ENCODE assay signal across 24 cellular contexts in the genomic region with DNA sequence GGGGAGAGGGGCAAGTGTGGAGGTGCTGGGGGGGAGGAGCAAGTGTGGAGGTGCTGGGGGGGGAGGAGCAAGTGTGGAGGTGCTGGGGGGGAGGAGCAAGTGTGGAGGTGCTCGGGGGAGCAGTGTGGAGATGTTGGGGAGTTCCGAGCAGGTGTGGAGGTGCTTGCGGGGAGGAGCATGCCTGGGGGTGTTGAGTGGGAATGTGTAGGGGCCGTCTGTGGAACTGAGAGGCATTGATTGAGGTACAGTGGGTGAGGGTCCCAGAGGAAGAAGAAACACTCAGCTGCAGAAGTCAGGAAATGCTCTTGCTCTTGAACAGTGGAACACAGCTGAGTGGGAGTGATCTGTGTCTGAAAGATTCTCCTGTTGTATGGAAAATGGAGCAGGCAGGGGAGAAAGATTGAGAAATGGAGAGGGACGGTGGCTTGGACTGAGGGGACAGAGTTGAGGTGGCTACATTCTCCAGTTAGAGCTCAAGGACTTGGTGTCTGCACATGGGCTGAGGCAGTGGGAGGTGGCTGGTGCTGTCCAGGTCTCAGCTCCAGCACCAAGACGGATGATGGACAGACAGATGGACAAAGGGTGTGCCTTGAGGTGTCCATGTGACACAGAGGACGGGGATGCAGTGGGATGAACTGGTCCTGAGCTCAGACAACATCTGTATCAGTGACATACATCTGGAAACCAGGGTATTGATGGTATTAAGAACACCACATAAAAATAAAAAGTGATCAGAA. TPM values are rescaled to one million over a fixed set of nuclear protein-coding genes. Genes with fewer than 3 reads are reported as not detected.
DNase-seq lines count a peak whose midpoint lies in the region; ATAC-seq, FAIRE-seq and TF ChIP-seq lines count a peak whose summit lies in the region.
"Had no signal": no experiment of that assay in that cellular context is flagged by ENCODE, and none has a peak within 500 bp of the region (broad histone marks: within the 10 kb centered on the region; RNA-seq: fewer than 3 reads in every experiment).

No MANE protein-coding gene starts in this region.

- no peaks in the 10 kb centered on the region for H3K9me1 ChIP-seq in K562 (ENCODE audit: control insufficient read depth, insufficient read depth, low read length)

- H3K27ac ChIP-seq in K562 (ENCODE audit: extremely low read depth, low read depth, low read length) (no peak overlapping the region), parathyroid adenoma (peak overlapping the region; percentile 15), Peyer's patch (no peak overlapping the region)
- H3K27ac ChIP-seq: BLaER1, brain microvascular endothelial cell, epithelial cell of prostate, gastrocnemius medialis, ovary had no signal

- POLR2A ChIA-PET in activated CD4-positive, alpha-beta T cell treated with anti-CD3 and anti-CD28 coated beads for 36 hours (lab: Charles Lee), result no interaction called here
- POLR2A ChIA-PET in T-cell (lab: Charles Lee), result interaction anchor here in 1 of 2 donors (0.6 kb wide), 1 partner anchor 1852 kb away, joined by 3 read pairs; no protein-coding TSS in a partner anchor
- POLR2A ChIA-PET in K562 (lab: Yijun Ruan, JAX), result interaction anchor here (0.6 to 2.8 kb wide), 5 partner anchors 10 to 285 kb away, joined by 4 to 14 read pairs (median 6); no protein-coding TSS in a partner anchor

- H3K4me1 Mint-ChIP-seq in activated CD4-positive, alpha-beta T cell treated with anti-CD3 and anti-CD28 coated beads for 36 hours, result peaks cover 13% of the 10 kb centered on the region
- peaks cover 0 to 2% (median 0%) of the 10 kb centered on the region in 3 donors for H3K4me1 Mint-ChIP-seq in T-cell

- H3K36me3 Mint-ChIP-seq in activated CD4-positive, alpha-beta T cell treated with anti-CD3 and anti-CD28 coated beads for 36 hours (ENCODE audit: low read depth), result peaks cover 19% of the 10 kb centered on the region
- peaks cover 22% of the 10 kb centered on the region for H3K36me3 Mint-ChIP-seq in T-cell

- H3K4me2 ChIP-seq in K562 (ENCODE audit: insufficient read depth, low read length), result no peak overlapping the region
- no peak overlapping the region for H3K4me2 ChIP-seq in parathyroid adenoma (ENCODE audit: low read length)
- H3K4me2 ChIP-seq: BLaER1 had no signal

- no peak for FAIRE-seq in K562 (lab: Jason Lieb, UNC)

- TF ChIP-seq CTCF in K562 (IDR thresholded peaks at IDR 0.05 in 2 of 3, conservative IDR thresholded peaks at IDR 0.05 in 1 of 3; ENCODE audit: insufficient read depth in 2 of 3, low read depth in 1 of 3, low read length in 3 of 3) (no peak), parathyroid adenoma (IDR thresholded peaks at IDR 0.05) (no peak), Peyer's patch (IDR thresholded peaks at IDR 0.05) (no peak)

- WGBS in K562 (ENCODE audit: insufficient coverage, low coverage, missing lambda C conversion rate), result 74% methylated on average over 4 of the region's 7 CpGs

- no peak overlapping the region for H3K9ac ChIP-seq in K562 (ENCODE audit: insufficient read depth in 1 of 2, low read depth in 2 of 2, low read length in 2 of 2)
- H3K9ac ChIP-seq in parathyroid adenoma, result no peak overlapping the region
- H3K9ac ChIP-seq: BLaER1 had no signal

- H3K9me3 Mint-ChIP-seq in activated CD4-positive, alpha-beta T cell treated with anti-CD3 and anti-CD28 coated beads for 36 hours (ENCODE audit: low read depth), result no peaks in the 10 kb centered on the region
- H3K9me3 Mint-ChIP-seq in T-cell, result no peaks in the 10 kb centered on the region

- H3K4me1 ChIP-seq in K562 (replicated peaks in 1 of 2; ENCODE audit: control insufficient read depth in 2 of 2, insufficient read depth in 2 of 2, low read length in 2 of 2) (peaks cover 5 to 10% of the 10 kb centered on the region in 2 experiments; a peak in 4 of 5 replicates), parathyroid adenoma (no peaks in the 10 kb centered on the region), Peyer's patch (no peaks in the 10 kb centered on the region)
- H3K4me1 ChIP-seq: BLaER1, gastrocnemius medialis, HAP-1 had no signal

- no peak for DNase-seq in activated CD4-positive, alpha-beta T cell treated with anti-CD3 and anti-CD28 coated beads for 36 hours
- DNase-seq in activated CD4-positive, alpha-beta T cell treated with anti-CD3 and anti-CD28 coated beads for 4 hours, result no peak
- no peak for DNase-seq in T-cell
- DNase-seq in K562 (ENCODE audit: extremely low read depth in 1 of 4, low spot score in 3 of 4), result no peak
- DNase-seq in GF-D8 (lab: John Stamatoyannopoulos, UW), result no peak
- no peak for DNase-seq in Peyer's patch
- DNase-seq: 8988T; activated CD4-positive, alpha-beta T cell treated with anti-CD3 and anti-CD28 coated beads, Interleukin-2, amount 50 U/mL, for 1 hour; activated gamma-delta T cell treated with Interleukin-2 at 50 U/mL for 16 hours; brain microvascular endothelial cell; gastrocnemius medialis; KBM-7; mucosa of descending colon; MV-4-11; NCI-H524; ovary; SIG-M5; stimulated activated CD4-positive, alpha-beta T cell treated with anti-CD3 and anti-CD28 coated beads, Interleukin-4, amount 100 ng/mL, for 4 hours; stimulated activated CD8-positive, alpha-beta memory T cell treated with anti-CD3 and anti-CD28 coated beads, Interleukin-4, amount 100 ng/mL, for 48 hours had no signal

- ATAC-seq in activated CD4-positive, alpha-beta T cell treated with anti-CD3 and anti-CD28 coated beads for 36 hours, result no peak
- ATAC-seq in T-cell (replicated peaks in 1 of 4), result peak in 1 of 4 experiments; percentile 20
- ATAC-seq in K562, result no peak; the same call in 2 of the 3 replicates
- no peak for ATAC-seq in GM18502 (IDR thresholded peaks at IDR 0.05; ENCODE audit: poor library complexity, unreplicated experiment)
- ATAC-seq: gastrocnemius medialis, mucosa of descending colon had no signal

- no TSS peak for BruUV-seq in K562 (replicated peaks; lab: Mats Ljungman, UMichigan)

- intact Hi-C loops in activated CD4-positive, alpha-beta T cell treated with anti-CD3 and anti-CD28 coated beads for 36 hours (cut with DNase I, micrococcal nuclease), result no loop called here
- intact Hi-C loops in K562 (cut with micrococcal nuclease), result no loop called here

- H3K27me3 ChIP-seq in K562 (ENCODE audit: control insufficient read depth in 2 of 2, insufficient read depth in 2 of 2, low read length in 2 of 2) (no peaks in the 10 kb centered on the region), parathyroid adenoma (ENCODE audit: control insufficient read depth, insufficient read depth, low read length) (no peaks in the 10 kb centered on the region), Peyer's patch (no peaks in the 10 kb centered on the region)
- H3K27me3 ChIP-seq: BLaER1, brain microvascular endothelial cell, gastrocnemius medialis, ovary had no signal

- H3K36me3 ChIP-seq in K562 (ENCODE audit: control insufficient read depth, insufficient read depth, low read length) (peaks cover 44% of the 10 kb centered on the region), parathyroid adenoma (ENCODE audit: control insufficient read depth, insufficient read depth, low read length) (no peaks in the 10 kb centered on the region), Peyer's patch (peaks cover 0 to 42% (median 0%) of the 10 kb centered on the region in 3 donors)
- H3K36me3 ChIP-seq: HAP-1, ovary had no signal

- peak; percentile 40 for TF ChIP-seq POLR2A in K562 (conservative IDR thresholded peaks at IDR 0.05)
- no peak for TF ChIP-seq POLR2A in Peyer's patch (IDR thresholded peaks at IDR 0.05)

- H3K4me3 Mint-ChIP-seq in activated CD4-positive, alpha-beta T cell treated with anti-CD3 and anti-CD28 coated beads for 36 hours, result no peak overlapping the region
- no peak overlapping the region for H3K4me3 Mint-ChIP-seq in T-cell

- H2AFZ ChIP-seq in K562 (ENCODE audit: low read depth, low read length) (no peak overlapping the region), parathyroid adenoma (no peak overlapping the region)

- TF ChIP-seq EP300 in K562 (IDR thresholded peaks at IDR 0.05; ENCODE audit: low read length), result no peak

- CTCF ChIA-PET in activated CD4-positive, alpha-beta T cell treated with anti-CD3 and anti-CD28 coated beads for 36 hours (lab: Charles Lee), result interaction anchor here (0.5 to 1.5 kb wide), 4 partner anchors 25 to 247 kb away, joined by 3 to 5 read pairs (median 3); partner anchors contain the start of gene NCAPG2
- CTCF ChIA-PET in T-cell (lab: Charles Lee) (interaction anchor here in 1 of 2 donors (1.6 kb wide), 1 partner anchor 35 kb away, joined by 3 read pairs; no protein-coding TSS in a partner anchor), K562 (lab: Yijun Ruan, JAX; ENCODE audit: low intra/inter-chr PET ratio) (no interaction called here)

- H3K9me3 ChIP-seq in K562 (replicated peaks; ENCODE audit: control insufficient read depth, insufficient read depth, low read depth, low read length) (no peaks in the 10 kb centered on the region), parathyroid adenoma (ENCODE audit: control insufficient read depth, low read length) (no peaks in the 10 kb centered on the region), Peyer's patch (no peaks in the 10 kb centered on the region)
- H3K9me3 ChIP-seq: BLaER1, gastrocnemius medialis, HAP-1, mucosa of descending colon, ovary had no signal

- H3K4me3 ChIP-seq in K562 (no peak overlapping the region), parathyroid adenoma (ENCODE audit: low read depth, low read length) (no peak overlapping the region), Peyer's patch (no peak overlapping the region)
- H3K4me3 ChIP-seq: BLaER1, gastrocnemius medialis, HAP-1, mucosa of descending colon, ovary had no signal

- no peak for TF ChIP-seq RAD21 in K562 (CRISPR knock-in tag; conservative IDR thresholded peaks at IDR 0.05 in 1 of 2, IDR thresholded peaks at IDR 0.05 in 1 of 2)

- H3K79me2 ChIP-seq in K562 (ENCODE audit: control insufficient read depth, insufficient read depth, low read length), result no peaks in the 10 kb centered on the region
- no peaks in the 10 kb centered on the region for H3K79me2 ChIP-seq in parathyroid adenoma

- H3K27me3 Mint-ChIP-seq in activated CD4-positive, alpha-beta T cell treated with anti-CD3 and anti-CD28 coated beads for 36 hours, result no peaks in the 10 kb centered on the region
- H3K27me3 Mint-ChIP-seq in T-cell, result no peaks in the 10 kb centered on the region

- H3K27ac Mint-ChIP-seq in activated CD4-positive, alpha-beta T cell treated with anti-CD3 and anti-CD28 coated beads for 36 hours, result peak overlapping the region; percentile 59
- peak overlapping the region; percentile 12 to 64 for H3K27ac Mint-ChIP-seq in T-cell

- in situ Hi-C loops in K562 (cut with MboI), result no loop called here

- H4K20me1 ChIP-seq in K562 (replicated peaks; ENCODE audit: control insufficient read depth, insufficient read depth, low read length), result no peaks in the 10 kb centered on the region
- H4K20me1 ChIP-seq: BLaER1 had no signal

RNA-seq across cellular contexts. Expression of gene NCAPG2, which starts 25.2 kb away (rescaled TPM):
- total RNA-seq in activated CD4-positive, alpha-beta T cell treated with anti-CD3 and anti-CD28 coated beads for 36 hours, result 100 to 1,000 TPM in 1 of 2 experiments, 10 to 100 TPM in 1; 85.4 to 127 TPM
- total RNA-seq in T-cell (10 to 100 TPM in 3 of 5 donors, 1 to 10 TPM in 2; 6.2 to 14.7 (median 11.9) TPM), K562 (2014; rRNA removed) (47.2 and 50.6 TPM in 2 replicates), K562 (2014; rRNA removed; fragmentation: Illumina TruSeq; extraction: Trizol) (75.9 and 83.0 TPM in 2 replicates), K562 (2015; rRNA removed; fragmentation: Illumina TruSeq; extraction: Trizol) (65.1 and 70.1 TPM in 2 replicates), K562 (2021) (103 and 127 TPM in 2 replicates), Peyer's patch (10 to 100 TPM in 1 of 4 donors, 1 to 10 TPM in 3; 3.9 to 14.0 (median 5.8) TPM)
- total RNA-seq in K562 (2011; cell fraction: chromatin; rRNA removed; ENCODE audit: low replicate concordance), result 177 and 316 TPM in 2 replicates
- total RNA-seq in K562 (2011; cell fraction: nucleolus; rRNA removed), result 101 and 122 TPM in 2 replicates
- total RNA-seq in K562 (2011; cell fraction: nucleoplasm; rRNA removed), result 178 and 208 TPM in 2 replicates
- polyA plus RNA-seq in K562 (2011; rRNA removed) (75.0 and 124 TPM in 2 replicates), K562 (2014; fragmentation: Illumina TruSeq; extraction: Trizol) (78.8 and 86.1 TPM in 2 replicates), K562 (2014; fragmentation: Nextera tagmentation; extraction: Ambion mirVana) (10 to 100 TPM; 21.5 to 97.7 TPM), K562 (2014; rRNA removed) (94.6 and 97.2 TPM in 2 replicates)
- 54.9 and 63.1 TPM in 2 replicates for polyA plus RNA-seq in K562 (2011; cell fraction: cytosol; rRNA removed)
- 114 and 154 TPM in 2 replicates for polyA plus RNA-seq in K562 (2011; cell fraction: nucleus; rRNA removed)
- 71.2 and 97.6 TPM in 2 replicates for polyA plus RNA-seq in K562 (2012)
- 201 and 283 TPM in 2 replicates for polyA minus RNA-seq in K562 (2011; rRNA and poly(A)+ RNA removed)
- 50.1 and 65.9 TPM in 2 replicates for polyA minus RNA-seq in K562 (2011; cell fraction: cytosol; rRNA and poly(A)+ RNA removed)
- 111 and 112 TPM in 2 replicates for polyA minus RNA-seq in K562 (2011; cell fraction: nucleus; rRNA and poly(A)+ RNA removed)
